25 cellular contexts compared by ENCODE assay signal in genomic region chr17:35914354-35914753, GRCh38. TPM values are rescaled to one million over a fixed set of nuclear protein-coding genes. Genes with fewer than 3 reads are reported as not detected.
"Had no signal": no experiment of that assay in that cellular context is flagged by ENCODE, and none has a peak within 500 bp of the region (broad histone marks: within the 10 kb centered on the region; RNA-seq: fewer than 3 reads in every experiment).

No MANE protein-coding gene starts in this region.

- H3K4me3 Mint-ChIP-seq: IgD-negative memory B cell had no signal

- H3K4me3 ChIP-seq: SJSA1, SK-N-MC had no signal

- H3K27ac Mint-ChIP-seq: IgD-negative memory B cell had no signal

- H3K9me3 ChIP-seq: SJSA1 had no signal

- H3K9me3 Mint-ChIP-seq: IgD-negative memory B cell had no signal

- H3K36me3 ChIP-seq: SJSA1 had no signal

- H3K4me1 ChIP-seq: SJSA1 had no signal

- H3K27ac ChIP-seq: SJSA1, SK-N-MC had no signal

- DNase-seq: KBM-7, MV-4-11, NCI-H1048, NCI-H1105, NCI-H1417, NCI-H1436 treated with DMSO at 0.1 percent for 48 hours, NCI-H1694, NCI-H187 treated with DMSO at 0.1 percent for 48 hours, NCI-H2029 treated with DMSO at 0.1 percent for 48 hours, NCI-H226, NCI-H446, NCI-H510A, NCI-H524 treated with DMSO at 0.1 percent for 48 hours, NCI-H69, NCI-H774, Right ventricle myocardium superior, RPMI8226, SIG-M5 had no signal

- FAIRE-seq: RCC 7860 had no signal

- H3K4me1 Mint-ChIP-seq: IgD-negative memory B cell had no signal

- H3K36me3 Mint-ChIP-seq: IgD-negative memory B cell had no signal

- H3K27me3 ChIP-seq: SJSA1 had no signal

RNA-seq across cellular contexts. Expression of gene RDM1, which starts 16.2 kb away (rescaled TPM):
- total RNA-seq: Right ventricle myocardium superior had no signal
- polyA plus RNA-seq: IgD-negative memory B cell had no signal

RNA-seq across cellular contexts. Expression of gene LYZL6, which starts 29.2 kb away (rescaled TPM):
- total RNA-seq: HT1080, LHCN-M2, MCF 10A, Right ventricle myocardium superior, SJSA1 had no signal
- polyA plus RNA-seq: IgD-negative memory B cell had no signal

RNA-seq across cellular contexts. Expression of gene CCL5, which starts 34.2 kb away (rescaled TPM):
- total RNA-seq: HT1080, MCF 10A, SJSA1 had no signal

RNA-seq across cellular contexts. Expression of gene HEATR9, which starts 45.7 kb away (rescaled TPM):
- total RNA-seq: HT1080, LHCN-M2, MCF 10A, Right ventricle myocardium superior, SJSA1 had no signal
- polyA plus RNA-seq: IgD-negative memory B cell had no signal
